Comparison of ENCODE assay signal across 7 cellular contexts in genomic region chrY:3218134-3218533, GRCh38.
DNase-seq lines count a peak whose midpoint lies in the region; ATAC-seq and TF ChIP-seq lines count a peak whose summit lies in the region.
"Not testable (repeated sequence)": the region's sequence is repeated elsewhere in the genome, so short reads cannot be mapped to it uniquely, and the experiment has no call there.

No MANE protein-coding gene starts in this region.

- peaks cover 12% of the 10 kb centered on the region for H3K79me2 ChIP-seq in DND-41 (ENCODE audit: insufficient read depth, low read length)
- not testable (repeated sequence) for H3K79me2 ChIP-seq in OCI-LY3 (ENCODE audit: low read length)

- H3K36me3 ChIP-seq in DND-41 (ENCODE audit: insufficient read depth, low read length); KOPT-K1 (ENCODE audit: insufficient read depth, low read length); OCI-LY3 (replicated peaks; ENCODE audit: low read depth, low read length): not testable (repeated sequence)

- H3K9me3 ChIP-seq in DND-41 (ENCODE audit: insufficient read depth, low read length, severe bottlenecking); KOPT-K1 (ENCODE audit: insufficient read depth, low read length, poor library complexity, severe bottlenecking); OCI-LY3 (ENCODE audit: insufficient read depth, low read length): not testable (repeated sequence)

- H3K4me2 ChIP-seq in DND-41 (ENCODE audit: insufficient read depth, low read length), result peak overlapping the region; percentile 58; the same call in 1 of the 2 replicates
- H3K4me2 ChIP-seq in OCI-LY3 (ENCODE audit: low read length), result peak overlapping the region; percentile 34; the same call in 1 of the 2 replicates

- ATAC-seq in DND-41 (ENCODE audit: insufficient read depth, low read depth) (peak; percentile 71), GM19455 (IDR thresholded peaks at IDR 0.05; ENCODE audit: unreplicated experiment) (peak; percentile 50), HG02610 (IDR thresholded peaks at IDR 0.05; ENCODE audit: unreplicated experiment) (peak; percentile 49), HG03196 (IDR thresholded peaks at IDR 0.05; ENCODE audit: unreplicated experiment) (peak; percentile 49), HG03442 (IDR thresholded peaks at IDR 0.05; ENCODE audit: unreplicated experiment) (peak; percentile 41)

- H2AFZ ChIP-seq in DND-41 (ENCODE audit: low read depth, low read length); OCI-LY3 (ENCODE audit: low read depth, low read length): not testable (repeated sequence)

- H3K27me3 ChIP-seq in DND-41 (ENCODE audit: insufficient read depth, low read length, poor library complexity); OCI-LY3 (ENCODE audit: low read depth, low read length): not testable (repeated sequence)

- H3K27ac ChIP-seq in DND-41 (ENCODE audit: low read length) (peak overlapping the region; percentile 77), KOPT-K1 (ENCODE audit: low read depth, low read length, poor library complexity, severe bottlenecking) (peak overlapping the region; percentile 64)
- not testable (repeated sequence) for H3K27ac ChIP-seq in OCI-LY3 (ENCODE audit: low read length)

- not testable (repeated sequence) for H4K20me1 ChIP-seq in DND-41 (ENCODE audit: insufficient read depth, low read length); OCI-LY3 (ENCODE audit: insufficient read depth, low read length)

- peak overlapping the region; percentile 53 for H3K9ac ChIP-seq in DND-41 (ENCODE audit: low read depth, low read length)
- not testable (repeated sequence) for H3K9ac ChIP-seq in OCI-LY3 (ENCODE audit: low read length)

- TF ChIP-seq CTCF in DND-41 (IDR thresholded peaks at IDR 0.05; ENCODE audit: borderline replicate concordance, extremely low read depth, low read length, poor library complexity, severe bottlenecking); OCI-LY3 (IDR thresholded peaks at IDR 0.05; ENCODE audit: low read depth, low read length): not testable (repeated sequence)

- DNase-seq in DND-41, result not testable (repeated sequence)

- peak overlapping the region in 1 of 2 experiments; percentile 57; a peak in 1 of 4 replicates for H3K4me3 ChIP-seq in DND-41 (ENCODE audit: low read depth in 1 of 2, low read length in 2 of 2)
- peak overlapping the region; percentile 37; the same call in 1 of the 2 replicates for H3K4me3 ChIP-seq in OCI-LY3 (ENCODE audit: low read length)

- peaks cover 26% of the 10 kb centered on the region for H3K4me1 ChIP-seq in DND-41 (ENCODE audit: insufficient read depth, low read length)
- H3K4me1 ChIP-seq in OCI-LY3 (ENCODE audit: low read length), result not testable (repeated sequence)
